In genomic region chr19:7859087-7859486, GRCh38 we compare ENCODE assay signal across 13 cellular contexts. TPM values are rescaled to one million over a fixed set of nuclear protein-coding genes. Genes with fewer than 3 reads are reported as not detected.
"Had no signal": no experiment of that assay in that cellular context is flagged by ENCODE, and none has a peak within 500 bp of the region (broad histone marks: within the 10 kb centered on the region; RNA-seq: fewer than 3 reads in every experiment).

No MANE protein-coding gene starts in this region.

RNA-seq across cellular contexts. Expression of gene PRR36, which starts 15.1 kb away (rescaled TPM):
- total RNA-seq: ascending aorta, bronchial epithelial cell had no signal

RNA-seq across cellular contexts. Expression of gene LRRC8E, which starts 29.2 kb away (rescaled TPM):
- total RNA-seq: activated CD4-positive, alpha-beta memory T cell treated with anti-CD3 and anti-CD28 coated beads, Interleukin-2, amount 10 ng/mL, durations not matched to agents 7 days and 5 days; activated CD4-positive, alpha-beta T cell treated with anti-CD3 and anti-CD28 coated beads for 36 hours; activated CD4-positive, alpha-beta T cell treated with anti-CD3 and anti-CD28 coated beads, Interleukin-2, amount 10 ng/mL, durations not matched to agents 7 days and 5 days; activated CD8-positive, alpha-beta memory T cell treated with anti-CD3 and anti-CD28 coated beads, Interleukin-2, amount 10 ng/mL, durations not matched to agents 7 days and 5 days; activated CD8-positive, alpha-beta T cell treated with anti-CD3 and anti-CD28 coated beads, Interleukin-2, amount 10 ng/mL, durations not matched to agents 7 days and 5 days; activated naive CD8-positive, alpha-beta T cell treated with anti-CD3 and anti-CD28 coated beads, Interleukin-2, amount 10 ng/mL, durations not matched to agents 7 days and 5 days; activated T-helper 2 cell treated with anti-CD3 and anti-CD28 coated beads, Interferon-gamma antibody, Interleukin-2, Interleukin-4, amounts not matched to agents 10 μg/mL and 5 μg/mL and 100 μg/mL, durations not matched to agents 14 hours and 24 hours and 36 hours; ascending aorta; T-helper 1 cell treated with Interleukin-12 subunit alpha and Interleukin-12 subunit beta and Interleukin-4 antibody, amounts not matched to agents 30 ng/mL and 1 ng/mL, for 36 hours; T-helper 17 cell; T-helper 2 cell treated with Interferon-gamma antibody and Interleukin-4, amounts not matched to agents 100 ng/mL and 5 ng/mL, for 36 hours had no signal
- polyA plus RNA-seq: cardiac muscle cell had no signal
